Comparison of ENCODE assay signal across 1 cellular context in genomic region chr10:3672220-3672619, GRCh38.
TF ChIP-seq lines count a peak whose summit lies in the region.

No MANE protein-coding gene starts in this region.

TF ChIP-seq in H1, 55 proteins besides CTCF, POLR2A, EP300 and RAD21 (continued from another document):
- TF ChIP-seq JUND (IDR thresholded peaks at IDR 0.05; ENCODE audit: low read length) (no peak), HDAC6 (IDR thresholded peaks at IDR 0.05; ENCODE audit: low read depth, low read length) (no peak), KDM5A (IDR thresholded peaks at IDR 0.05; ENCODE audit: low read length) (no peak), ATF3 (IDR thresholded peaks at IDR 0.05; ENCODE audit: insufficient read depth, low read depth, low read length) (no peak), GTF2F1 (IDR thresholded peaks at IDR 0.05; ENCODE audit: borderline replicate concordance, low read depth, low read length) (no peak), TCF12 (IDR thresholded peaks at IDR 0.05; ENCODE audit: low read depth, low read length) (no peak), ATF2 (IDR thresholded peaks at IDR 0.05; ENCODE audit: low read length) (no peak), SAP30 (IDR thresholded peaks at IDR 0.05; ENCODE audit: insufficient read depth, insufficient replicate concordance, low read length) (no peak), USF2 (IDR thresholded peaks at IDR 0.05; ENCODE audit: low read length) (no peak)
